5 cellular contexts compared by ENCODE assay signal in genomic region chr12:74610711-74611110, GRCh38.
"Had no signal": no experiment of that assay in that cellular context is flagged by ENCODE, and none has a peak within 500 bp of the region (broad histone marks: within the 10 kb centered on the region; RNA-seq: fewer than 3 reads in every experiment).

No MANE protein-coding gene starts in this region.

- H3K27ac ChIP-seq: HL-60 had no signal

- H3K4me3 ChIP-seq: K562 had no signal

- DNase-seq: IMR-90, KBM-7, KG1 had no signal
